Comparison of ENCODE assay signal across 19 cellular contexts in the genomic region with DNA sequence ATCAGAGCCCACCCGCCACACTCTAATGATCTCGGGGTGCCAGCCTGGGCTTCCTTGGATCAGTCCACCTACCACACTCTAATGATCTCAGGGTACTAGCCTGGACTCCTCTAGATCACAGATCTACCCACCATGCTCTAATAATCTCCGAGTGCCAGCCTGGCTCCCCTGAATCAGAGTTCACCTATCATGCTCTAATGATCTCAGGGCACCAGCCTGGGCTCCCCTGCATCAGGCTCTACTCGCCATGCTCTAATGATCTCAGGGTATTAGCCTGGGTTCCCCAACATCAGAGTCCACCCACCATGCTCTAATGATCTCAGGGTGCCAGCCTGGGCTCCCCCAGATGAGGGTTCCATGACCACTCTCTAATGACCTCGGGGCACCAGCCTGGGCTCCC. TPM values are rescaled to one million over a fixed set of nuclear protein-coding genes. Genes with fewer than 3 reads are reported as not detected.
DNase-seq lines count a peak whose midpoint lies in the region; ATAC-seq, FAIRE-seq and TF ChIP-seq lines count a peak whose summit lies in the region.
"Had no signal": no experiment of that assay in that cellular context is flagged by ENCODE, and none has a peak within 500 bp of the region (broad histone marks: within the 10 kb centered on the region; RNA-seq: fewer than 3 reads in every experiment).

No MANE protein-coding gene starts in this region.

- H3K27me3 ChIP-seq in astrocyte (ENCODE audit: insufficient read depth, low read length) (no peaks in the 10 kb centered on the region), thyroid gland (no peaks in the 10 kb centered on the region), SJCRH30 (no peaks in the 10 kb centered on the region)
- H3K27me3 ChIP-seq: BLaER1 treated with 17β-estradiol and CSF1 and Interleukin-3, amounts not matched to agents 10 nM and 100 nM had no signal

- peak overlapping the region; percentile 54 for H3K27ac Mint-ChIP-seq in activated CD4-positive, alpha-beta T cell treated with anti-CD3 and anti-CD28 coated beads, Interleukin-2, amount 10 ng/mL, durations not matched to agents 7 days and 5 days
- peak overlapping the region; percentile 62 for H3K27ac Mint-ChIP-seq in astrocyte (ENCODE audit: unreplicated experiment)
- H3K27ac Mint-ChIP-seq in nephron progenitor cell: peak overlapping the region; percentile 90

- no peak for DNase-seq in activated CD4-positive, alpha-beta T cell treated with anti-CD3 and anti-CD28 coated beads, Interleukin-2, amount 10 ng/mL, durations not matched to agents 7 days and 5 days
- no peak for DNase-seq in activated CD4-positive, alpha-beta T cell treated with anti-CD3 and anti-CD28 coated beads for 1 hour
- DNase-seq in astrocyte (ENCODE audit: low read depth) (no peak), nephron progenitor cell (no peak), thyroid gland (no peak), SJCRH30 (no peak), mucosa of descending colon (no peak), D341Med (ENCODE audit: low spot score) (no peak)
- DNase-seq: 8988T, DMS79 treated with DMSO at 0.1 percent for 48 hours, NCI-H1436 treated with DMSO at 0.1 percent for 48 hours, NCI-H2081 treated with DMSO at 0.1 percent for 48 hours, NCI-H2227 treated with DMSO at 0.1 percent for 48 hours, NCI-H526, PC-3 had no signal

- intact Hi-C loops in thyroid gland (cut with DNase I): no loop called here
- intact Hi-C loops in mucosa of descending colon (cut with DNase I, micrococcal nuclease): no loop called here

- H4K20me1 ChIP-seq in astrocyte (ENCODE audit: insufficient read depth, low read length): peaks cover 16% of the 10 kb centered on the region

- no peak overlapping the region for H3K27ac ChIP-seq in astrocyte (ENCODE audit: low read depth, low read length)
- peak overlapping the region; percentile 23 to 54 (median 47) for H3K27ac ChIP-seq in thyroid gland
- no peak overlapping the region for H3K27ac ChIP-seq in SJCRH30
- H3K27ac ChIP-seq: BLaER1 treated with 17β-estradiol and CSF1 and Interleukin-3, amounts not matched to agents 10 nM and 100 nM had no signal

- CTCF ChIA-PET in activated CD4-positive, alpha-beta T cell treated with anti-CD3 and anti-CD28 coated beads, Interleukin-2, amount 10 ng/mL, durations not matched to agents 7 days and 5 days (lab: Charles Lee): no interaction called here

- ATAC-seq in mucosa of descending colon: no peak
- ATAC-seq: PC-3 had no signal

- no peak overlapping the region for H3K4me2 ChIP-seq in astrocyte (ENCODE audit: low read length)
- H3K4me2 ChIP-seq: BLaER1 treated with 17β-estradiol and CSF1 and Interleukin-3, amounts not matched to agents 10 nM and 100 nM had no signal

- H3K4me1 ChIP-seq in astrocyte (ENCODE audit: insufficient read depth, low read length): no peaks in the 10 kb centered on the region
- peaks cover 15 to 30% of the 10 kb centered on the region in 2 donors for H3K4me1 ChIP-seq in thyroid gland
- H3K4me1 ChIP-seq in SJCRH30: peaks cover 3% of the 10 kb centered on the region; the same call in 1 of the 2 replicates
- H3K4me1 ChIP-seq in mucosa of descending colon (ENCODE audit: low read depth): no peaks in the 10 kb centered on the region

- H3K36me3 Mint-ChIP-seq in activated CD4-positive, alpha-beta T cell treated with anti-CD3 and anti-CD28 coated beads, Interleukin-2, amount 10 ng/mL, durations not matched to agents 7 days and 5 days (ENCODE audit: low read depth): peaks cover 31% of the 10 kb centered on the region
- peaks cover 22% of the 10 kb centered on the region for H3K36me3 Mint-ChIP-seq in astrocyte (ENCODE audit: low read depth, unreplicated experiment)
- H3K36me3 Mint-ChIP-seq in nephron progenitor cell (ENCODE audit: low read depth): peaks cover 52% of the 10 kb centered on the region

- no peak overlapping the region for H2AFZ ChIP-seq in astrocyte (ENCODE audit: low read depth, low read length)

- H3K36me3 ChIP-seq in astrocyte (ENCODE audit: insufficient read depth, low read length): peaks cover 5% of the 10 kb centered on the region
- no peaks in the 10 kb centered on the region for H3K36me3 ChIP-seq in thyroid gland
- H3K36me3 ChIP-seq in SJCRH30: peaks cover 8% of the 10 kb centered on the region; the same call in 1 of the 2 replicates
- no peaks in the 10 kb centered on the region for H3K36me3 ChIP-seq in mucosa of descending colon (ENCODE audit: low read depth)

- no peaks in the 10 kb centered on the region for H3K79me2 ChIP-seq in astrocyte (ENCODE audit: insufficient read depth, low read length)

- no peak overlapping the region for H3K4me3 Mint-ChIP-seq in activated CD4-positive, alpha-beta T cell treated with anti-CD3 and anti-CD28 coated beads, Interleukin-2, amount 10 ng/mL, durations not matched to agents 7 days and 5 days
- H3K4me3 Mint-ChIP-seq in astrocyte (ENCODE audit: unreplicated experiment) (no peak overlapping the region), nephron progenitor cell (no peak overlapping the region)

- H3K9me3 Mint-ChIP-seq in activated CD4-positive, alpha-beta T cell treated with anti-CD3 and anti-CD28 coated beads, Interleukin-2, amount 10 ng/mL, durations not matched to agents 7 days and 5 days: peaks cover 14% of the 10 kb centered on the region
- H3K9me3 Mint-ChIP-seq in astrocyte (ENCODE audit: unreplicated experiment) (no peaks in the 10 kb centered on the region), nephron progenitor cell (peaks cover 10% of the 10 kb centered on the region)

- 84 to 88% methylated on average over 5 of the region's 5 CpGs for WGBS in thyroid gland, 2 donors

- no peak for TF ChIP-seq CTCF in astrocyte (IDR thresholded peaks at IDR 0.05; ENCODE audit: insufficient read depth, low read depth, low read length)
- TF ChIP-seq CTCF in nephron progenitor cell (IDR thresholded peaks at IDR 0.05): no peak
- TF ChIP-seq CTCF in thyroid gland (IDR thresholded peaks at IDR 0.05): no peak
- no peak for TF ChIP-seq CTCF in mucosa of descending colon (IDR thresholded peaks at IDR 0.05)

- no peak for TF ChIP-seq POLR2A in thyroid gland (IDR thresholded peaks at IDR 0.05)

- H3K27me3 Mint-ChIP-seq in activated CD4-positive, alpha-beta T cell treated with anti-CD3 and anti-CD28 coated beads, Interleukin-2, amount 10 ng/mL, durations not matched to agents 7 days and 5 days: no peaks in the 10 kb centered on the region
- no peaks in the 10 kb centered on the region for H3K27me3 Mint-ChIP-seq in astrocyte (ENCODE audit: low read depth, unreplicated experiment)
- H3K27me3 Mint-ChIP-seq in nephron progenitor cell (ENCODE audit: low read depth, poor library complexity): peaks cover 8% of the 10 kb centered on the region

- no peak overlapping the region for H3K9ac ChIP-seq in astrocyte (ENCODE audit: low read length)
- H3K9ac ChIP-seq: BLaER1 treated with 17β-estradiol and CSF1 and Interleukin-3, amounts not matched to agents 10 nM and 100 nM had no signal

- no peak for FAIRE-seq in astrocyte (lab: Jason Lieb, UNC)
- FAIRE-seq: D721Med, G401.6, GM12891 had no signal

- no peaks in the 10 kb centered on the region for H3K9me3 ChIP-seq in astrocyte (ENCODE audit: insufficient read depth, low read depth, low read length)
- H3K9me3 ChIP-seq in thyroid gland: no peaks in the 10 kb centered on the region
- H3K9me3 ChIP-seq in SJCRH30 (replicated peaks): no peaks in the 10 kb centered on the region
- H3K9me3 ChIP-seq in mucosa of descending colon: no peaks in the 10 kb centered on the region

- H3K4me1 Mint-ChIP-seq in activated CD4-positive, alpha-beta T cell treated with anti-CD3 and anti-CD28 coated beads, Interleukin-2, amount 10 ng/mL, durations not matched to agents 7 days and 5 days: no peaks in the 10 kb centered on the region
- H3K4me1 Mint-ChIP-seq in astrocyte (ENCODE audit: low read depth, unreplicated experiment): no peaks in the 10 kb centered on the region
- peaks cover 6% of the 10 kb centered on the region for H3K4me1 Mint-ChIP-seq in nephron progenitor cell

- POLR2A ChIA-PET in activated CD4-positive, alpha-beta T cell treated with anti-CD3 and anti-CD28 coated beads, Interleukin-2, amount 10 ng/mL, durations not matched to agents 7 days and 5 days (lab: Charles Lee): no interaction called here

- H3K4me3 ChIP-seq in astrocyte (ENCODE audit: insufficient read depth, low read depth, low read length) (no peak overlapping the region), thyroid gland (replicated peaks in 1 of 3) (no peak overlapping the region), SJCRH30 (no peak overlapping the region), mucosa of descending colon (no peak overlapping the region)
- H3K4me3 ChIP-seq: BLaER1 treated with 17β-estradiol and CSF1 and Interleukin-3, amounts not matched to agents 10 nM and 100 nM had no signal

RNA-seq across cellular contexts. Expression of gene EIPR1, which starts 48.1 kb away (rescaled TPM):
- total RNA-seq in activated CD4-positive, alpha-beta T cell treated with anti-CD3 and anti-CD28 coated beads, Interleukin-2, amount 10 ng/mL, durations not matched to agents 7 days and 5 days: 10 to 100 TPM; 36.2 to 42.7 TPM
- 26.3 and 27.8 TPM in 2 replicates for total RNA-seq in astrocyte
- total RNA-seq in thyroid gland: 10 to 100 TPM; 26.1 to 51.6 (median 40.0) TPM
- 25.7 and 29.0 TPM in 2 replicates for total RNA-seq in SJCRH30 (2014; rRNA removed; shearing (Covaris generic))
- total RNA-seq in mucosa of descending colon: 10 to 100 TPM; 15.9 to 27.1 (median 25.0) TPM

RNA-seq across cellular contexts. Expression of gene TRAPPC12, which starts 50.0 kb away (rescaled TPM):
- total RNA-seq in activated CD4-positive, alpha-beta T cell treated with anti-CD3 and anti-CD28 coated beads, Interleukin-2, amount 10 ng/mL, durations not matched to agents 7 days and 5 days: 10 to 100 TPM; 84.0 to 88.0 TPM
- total RNA-seq in astrocyte (62.1 and 65.9 TPM in 2 replicates), thyroid gland (100 to 1,000 TPM in 2 of 4 donors, 10 to 100 TPM in 2; 93.0 to 198 (median 108) TPM), mucosa of descending colon (100 to 1,000 TPM in 1 of 3 donors, 10 to 100 TPM in 2; 76.9 to 102 (median 97.8) TPM)
- total RNA-seq in SJCRH30 (2014; rRNA removed; shearing (Covaris generic)): 47.5 and 52.9 TPM in 2 replicates

Comparison
In these comparisons a context has a peak if more than half of its experiments do, and no peak if none do; other contexts are left out.
1. H3K27ac ChIP-seq: peak in thyroid gland (3 of 3); none in astrocyte (single experiment) and SJCRH30 (single experiment).
2. Peak in every context shown above with its lines, with median percentiles within 50 percentile points of each other: H3K27ac Mint-ChIP-seq.